ENCODE assay signal across 8 cellular contexts in the genomic region with DNA sequence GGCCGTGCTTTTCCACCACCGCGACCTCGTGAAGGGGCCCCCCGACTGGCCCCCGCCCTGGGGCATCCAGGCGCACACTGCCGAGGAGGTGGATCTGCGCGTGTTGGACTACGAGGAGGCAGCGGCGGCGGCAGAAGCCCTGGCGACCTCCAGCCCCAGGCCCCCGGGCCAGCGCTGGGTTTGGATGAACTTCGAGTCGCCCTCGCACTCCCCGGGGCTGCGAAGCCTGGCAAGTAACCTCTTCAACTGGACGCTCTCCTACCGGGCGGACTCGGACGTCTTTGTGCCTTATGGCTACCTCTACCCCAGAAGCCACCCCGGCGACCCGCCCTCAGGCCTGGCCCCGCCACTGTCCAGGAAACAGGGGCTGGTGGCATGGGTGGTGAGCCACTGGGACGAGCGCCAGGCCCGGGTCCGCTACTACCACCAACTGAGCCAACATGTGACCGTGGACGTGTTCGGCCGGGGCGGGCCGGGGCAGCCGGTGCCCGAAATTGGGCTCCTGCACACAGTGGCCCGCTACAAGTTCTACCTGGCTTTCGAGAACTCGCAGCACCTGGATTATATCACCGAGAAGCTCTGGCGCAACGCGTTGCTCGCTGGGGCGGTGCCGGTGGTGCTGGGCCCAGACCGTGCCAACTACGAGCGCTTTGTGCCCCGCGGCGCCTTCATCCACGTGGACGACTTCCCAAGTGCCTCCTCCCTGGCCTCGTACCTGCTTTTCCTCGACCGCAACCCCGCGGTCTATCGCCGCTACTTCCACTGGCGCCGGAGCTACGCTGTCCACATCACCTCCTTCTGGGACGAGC. TPM values are rescaled to one million over a fixed set of nuclear protein-coding genes. Genes with fewer than 3 reads are reported as not detected.
DNase-seq lines count a peak whose midpoint lies in the region; ATAC-seq and TF ChIP-seq lines count a peak whose summit lies in the region.

No MANE protein-coding gene starts in this region.

- DNase-seq in 8988T, result peak; percentile 50
- peak; percentile 44 for DNase-seq in HK-2 (ENCODE audit: unreplicated experiment)
- peak; percentile 61 to 67 (median 64) for DNase-seq in body of pancreas
- peak; percentile 20 for DNase-seq in kidney tubule cell (ENCODE audit: low spot score)
- DNase-seq in stomach, result peak; percentile 54
- no peak for DNase-seq in NCI-H146 treated with DMSO at 0.1 percent for 48 hours (lab: John Stamatoyannopoulos, UW; ENCODE audit: unreplicated experiment)
- DNase-seq in putamen (ENCODE audit: low spot score), result no peak

- intact Hi-C loops in body of pancreas (cut with DNase I), result no loop called here
- intact Hi-C loops in stomach (cut with DNase I; ENCODE audit: low total_unique reads), result no loop called here

- ATAC-seq in body of pancreas (peak; percentile 23), GM21576 (IDR thresholded peaks at IDR 0.05; ENCODE audit: unreplicated experiment) (no peak)

- H3K9me3 ChIP-seq in body of pancreas, result no peaks in the 10 kb centered on the region
- H3K9me3 ChIP-seq in stomach, result no peaks in the 10 kb centered on the region

- H3K4me3 ChIP-seq in body of pancreas, result peak overlapping the region; percentile 65 to 68
- peak overlapping the region; percentile 54 to 86 (median 82) for H3K4me3 ChIP-seq in stomach

- no peak for TF ChIP-seq EP300 in stomach (IDR thresholded peaks at IDR 0.05)

- peak in 1 of 7 experiments; percentile 3 for TF ChIP-seq CTCF in body of pancreas (IDR thresholded peaks at IDR 0.05)
- TF ChIP-seq CTCF in stomach (IDR thresholded peaks at IDR 0.05), result no peak

- 21 to 43% methylated on average over 27 to 56 of the region's 72 CpGs for WGBS in body of pancreas, 2 donors
- WGBS in stomach, 5 donors, result 17 to 50% (median 25%) methylated on average over 42 to 72 of the region's 72 CpGs

- TF ChIP-seq POLR2A in body of pancreas (IDR thresholded peaks at IDR 0.05) (peak; percentile 13 to 77 (median 73)), stomach (IDR thresholded peaks at IDR 0.05) (no peak)

- H3K36me3 ChIP-seq in body of pancreas (replicated peaks in 1 of 2; ENCODE audit: insufficient read depth in 1 of 2, low read depth in 2 of 2), result no peaks in the 10 kb centered on the region
- no peaks in the 10 kb centered on the region for H3K36me3 ChIP-seq in stomach

- H3K4me1 ChIP-seq in body of pancreas (peaks cover 53% of the 10 kb centered on the region), stomach (peaks cover 37 to 70% (median 56%) of the 10 kb centered on the region in 4 donors)

- no peaks in the 10 kb centered on the region for H3K27me3 ChIP-seq in body of pancreas
- H3K27me3 ChIP-seq in stomach, result no peaks in the 10 kb centered on the region

- H3K27ac ChIP-seq in body of pancreas (peak overlapping the region; percentile 70 to 100 (median 94)), stomach (peak overlapping the region; percentile 95 to 98 (median 96))

RNA-seq across cellular contexts. Expression of a gene that starts 1.3 kb away (rescaled TPM):
- total RNA-seq in body of pancreas (10 to 100 TPM; 10.5 to 13.5 TPM), stomach (10 to 100 TPM in 3 of 5 donors, 1 to 10 TPM in 1, under 1 TPM in 1; 0.58 to 19.7 (median 18.2) TPM)
- polyA plus RNA-seq in stomach, result 1 to 10 TPM; 1.4 to 4.1 (median 2.7) TPM

RNA-seq across cellular contexts. Expression of a gene that starts 22.1 kb away (rescaled TPM):
- total RNA-seq in body of pancreas, result 10 to 100 TPM in 1 of 2 donors, 1 to 10 TPM in 1; 6.5 to 13.2 TPM
- 10 to 100 TPM in 2 of 5 donors, 1 to 10 TPM in 2, not detected in 1; 1.3 to 19.4 (median 9.1) TPM for total RNA-seq in stomach
- polyA plus RNA-seq in stomach, result 1 to 10 TPM; 1.7 to 4.2 (median 1.8) TPM

RNA-seq across cellular contexts. Expression of a gene that starts 32.8 kb away (rescaled TPM):
- total RNA-seq in body of pancreas (not detected), stomach (not detected)
- not detected for polyA plus RNA-seq in stomach

RNA-seq across cellular contexts. Expression of a gene that starts 51.3 kb away (rescaled TPM):
- total RNA-seq in body of pancreas (10 to 100 TPM; 12.5 to 13.5 TPM), stomach (10 to 100 TPM in 3 of 5 donors, 1 to 10 TPM in 1, under 1 TPM in 1; 0.87 to 33.5 (median 16.4) TPM)
- 10 to 100 TPM; 14.0 to 77.0 (median 15.3) TPM for polyA plus RNA-seq in stomach

RNA-seq across cellular contexts. Expression of a gene that starts 51.4 kb away (rescaled TPM):
- total RNA-seq in body of pancreas, result 10 to 100 TPM in 1 of 2 donors, 1 to 10 TPM in 1; 9.2 to 18.9 TPM
- total RNA-seq in stomach, result 10 to 100 TPM in 3 of 5 donors, 1 to 10 TPM in 2; 2.0 to 39.3 (median 10.5) TPM
- polyA plus RNA-seq in stomach, result 1 to 10 TPM; 1.5 to 5.9 (median 3.5) TPM

Comparison
In these comparisons a context has a peak if more than half of its experiments do, and no peak if none do; other contexts are left out.
1. DNase-seq: peak in 8988T (single experiment), HK-2 (single experiment), body of pancreas (4 of 4), kidney tubule cell (single experiment) and stomach (single experiment); none in NCI-H146 treated with DMSO at 0.1 percent for 48 hours (single experiment) and putamen (single experiment).
2. POLR2A ChIP-seq: peak in body of pancreas (3 of 3); none in stomach (0 of 4).